Comparison of ENCODE assay signal across 29 cellular contexts in the genomic region with DNA sequence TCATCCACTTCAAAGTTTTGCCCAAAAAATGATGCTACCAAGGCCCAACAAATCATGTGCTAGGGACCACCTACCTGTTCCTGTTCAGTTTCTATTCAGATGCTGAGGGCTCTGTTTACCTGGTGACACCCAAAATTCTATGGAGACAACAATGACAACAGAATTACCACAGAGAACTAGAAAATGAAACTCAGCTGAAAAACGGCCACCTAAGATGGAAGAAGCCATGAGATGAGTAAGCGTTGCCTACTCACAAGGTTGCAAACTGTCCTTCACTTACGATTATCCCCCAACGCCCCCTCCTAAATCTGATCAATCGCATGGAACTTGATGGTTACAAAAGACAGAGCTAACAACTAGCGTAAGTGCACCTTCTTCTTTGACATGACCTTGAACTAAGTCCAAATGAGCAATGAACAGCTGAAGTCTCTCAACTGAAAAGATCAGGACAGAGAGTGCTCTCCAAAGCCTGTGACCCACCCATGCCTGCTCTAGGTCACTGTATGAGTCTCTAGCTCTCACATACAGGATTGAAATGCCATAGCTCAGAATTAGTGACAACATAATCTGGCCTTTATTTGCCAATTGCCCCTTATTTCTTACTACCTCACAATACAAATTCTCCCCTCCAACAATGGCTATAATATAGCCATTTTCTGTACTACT. TPM values are rescaled to one million over a fixed set of nuclear protein-coding genes. Genes with fewer than 3 reads are reported as not detected.
"Had no signal": no experiment of that assay in that cellular context is flagged by ENCODE, and none has a peak within 500 bp of the region (broad histone marks: within the 10 kb centered on the region; RNA-seq: fewer than 3 reads in every experiment).

A gene (minus strand): TSS at position 513 of the 666 bp plus-strand sequence.

- H3K9me3 ChIP-seq: colonic mucosa, left ventricle myocardium inferior, SK-N-SH, stomach, suprapubic skin, upper lobe of left lung had no signal

- H3K4me1 Mint-ChIP-seq: immature natural killer cell; stimulated activated memory B cell treated with anti-CD40 and anti-IgM and Interleukin-4, amounts not matched to agents 10 μg/mL and 1 μg/mL and 100 μg/mL, for 72 hours had no signal

- H3K4me3 ChIP-seq: colonic mucosa, dorsolateral prefrontal cortex, hepatocyte, left ventricle myocardium inferior, stomach, suprapubic skin, upper lobe of left lung had no signal

- H3K36me3 ChIP-seq: colonic mucosa, left ventricle myocardium inferior, stomach, suprapubic skin, upper lobe of left lung had no signal

- H3K9ac ChIP-seq: SK-N-SH had no signal

- H3K27ac Mint-ChIP-seq: activated naive CD8-positive, alpha-beta T cell treated with anti-CD3 and anti-CD28 coated beads, Interleukin-2, amount 10 ng/mL, durations not matched to agents 7 days and 5 days; effector memory CD8-positive, alpha-beta T cell; immature natural killer cell; natural killer cell treated with Interleukin-12 subunit alpha and Interleukin-12 subunit beta and Interleukin-15 and Interleukin-18, amount 100 ng/mL, for 72 hours; stimulated activated memory B cell treated with anti-CD40 and anti-IgM and Interleukin-4, amounts not matched to agents 10 μg/mL and 1 μg/mL and 100 μg/mL, for 72 hours had no signal

- H3K4me2 ChIP-seq: hepatocyte, SK-N-SH had no signal

- H3K27me3 ChIP-seq: colonic mucosa, hepatocyte, stomach, upper lobe of left lung had no signal

- H3K36me3 Mint-ChIP-seq: activated naive CD8-positive, alpha-beta T cell treated with anti-CD3 and anti-CD28 coated beads, Interleukin-2, amount 10 ng/mL, durations not matched to agents 7 days and 5 days; immature natural killer cell; natural killer cell treated with Interleukin-12 subunit alpha and Interleukin-12 subunit beta and Interleukin-15 and Interleukin-18, amount 100 ng/mL, for 72 hours; stimulated activated memory B cell treated with anti-CD40 and anti-IgM and Interleukin-4, amounts not matched to agents 10 μg/mL and 1 μg/mL and 100 μg/mL, for 72 hours had no signal

- H3K27ac ChIP-seq: colonic mucosa, dorsolateral prefrontal cortex, hepatocyte, left ventricle myocardium inferior, stomach, suprapubic skin, upper lobe of left lung, VCaP had no signal

- H3K79me2 ChIP-seq: hepatocyte had no signal

- H2AFZ ChIP-seq: hepatocyte had no signal

- H3K4me3 Mint-ChIP-seq: activated naive CD8-positive, alpha-beta T cell treated with anti-CD3 and anti-CD28 coated beads, Interleukin-2, amount 10 ng/mL, durations not matched to agents 7 days and 5 days; effector memory CD8-positive, alpha-beta T cell; immature natural killer cell; natural killer cell treated with Interleukin-12 subunit alpha and Interleukin-12 subunit beta and Interleukin-15 and Interleukin-18, amount 100 ng/mL, for 72 hours; stimulated activated memory B cell treated with anti-CD40 and anti-IgM and Interleukin-4, amounts not matched to agents 10 μg/mL and 1 μg/mL and 100 μg/mL, for 72 hours had no signal

- H3K4me1 ChIP-seq: colonic mucosa, left ventricle myocardium inferior, stomach, suprapubic skin had no signal

- H3K9me3 Mint-ChIP-seq: immature natural killer cell; natural killer cell treated with Interleukin-12 subunit alpha and Interleukin-12 subunit beta and Interleukin-15 and Interleukin-18, amount 100 ng/mL, for 72 hours had no signal

- DNase-seq: activated CD4-positive, alpha-beta T cell treated with anti-CD3 and anti-CD28 coated beads for 1 hour; activated naive CD4-positive, alpha-beta T cell treated with Interleukin-2 at 50 U/mL for 16 hours; activated naive CD8-positive, alpha-beta T cell treated with anti-CD3 and anti-CD28 coated beads, Interleukin-2, amount 10 ng/mL, durations not matched to agents 7 days and 5 days; amygdala; colonic mucosa; dorsolateral prefrontal cortex; effector memory CD8-positive, alpha-beta T cell; foreskin melanocyte; glutamatergic neuron; immature natural killer cell; left ventricle myocardium inferior; midbrain; posterior cingulate gyrus; SK-N-SH; small intestine; stimulated activated CD4-positive, alpha-beta T cell treated with anti-CD3 and anti-CD28 coated beads, Interleukin-2, amount 100 ng/mL, for 24 hours; stomach; upper lobe of left lung had no signal

RNA-seq across cellular contexts. Expression of the gene that starts here (rescaled TPM):
- total RNA-seq: activated naive CD8-positive, alpha-beta T cell treated with anti-CD3 and anti-CD28 coated beads, Interleukin-2, amount 10 ng/mL, durations not matched to agents 7 days and 5 days; bronchial epithelial cell; colonic mucosa; dorsolateral prefrontal cortex; endothelial cell of umbilical vein; esophagus mucosa; hepatocyte; left ventricle myocardium inferior; lung microvascular endothelial cell; natural killer cell treated with Interleukin-12 subunit alpha and Interleukin-12 subunit beta and Interleukin-15 and Interleukin-18, amount 100 ng/mL, for 72 hours; sciatic nerve; stomach; suprapubic skin; T-helper 2 cell treated with Interferon-gamma antibody and Interleukin-4, amounts not matched to agents 100 ng/mL and 5 ng/mL, for 36 hours; upper lobe of left lung had no signal
